16 cellular contexts compared by ENCODE assay signal in genomic region chr6:47789553-47789952, GRCh38. TPM values are rescaled to one million over a fixed set of nuclear protein-coding genes. Genes with fewer than 3 reads are reported as not detected.
"Had no signal": no experiment of that assay in that cellular context is flagged by ENCODE, and none has a peak within 500 bp of the region (broad histone marks: within the 10 kb centered on the region; RNA-seq: fewer than 3 reads in every experiment).

No MANE protein-coding gene starts in this region.

- H3K36me3 ChIP-seq: right lobe of liver, suprapubic skin had no signal

- ATAC-seq: effector memory CD8-positive, alpha-beta T cell; psoas muscle; right lobe of liver had no signal

- DNase-seq: activated CD4-positive, alpha-beta T cell treated with anti-CD3 and anti-CD28 coated beads, Interleukin-2, amount 10 ng/mL, durations not matched to agents 7 days and 5 days; activated naive CD8-positive, alpha-beta T cell treated with anti-CD3 and anti-CD28 coated beads, Interleukin-2, amount 10 ng/mL, durations not matched to agents 7 days and 5 days; cerebellar nuclear complex; effector memory CD8-positive, alpha-beta T cell; erythroblast; nephron progenitor cell; psoas muscle; right lobe of liver; T-helper 2 cell had no signal

- H3K27ac Mint-ChIP-seq: activated CD4-positive, alpha-beta T cell treated with anti-CD3 and anti-CD28 coated beads, Interleukin-2, amount 10 ng/mL, durations not matched to agents 7 days and 5 days; activated naive CD8-positive, alpha-beta T cell treated with anti-CD3 and anti-CD28 coated beads, Interleukin-2, amount 10 ng/mL, durations not matched to agents 7 days and 5 days; brain; dendritic cell treated with granulocyte-macrophage colony-stimulating factor and Interleukin-4, amounts not matched to agents 40 ng/mL and 50 ng/mL, for 4 days; effector memory CD8-positive, alpha-beta T cell; nephron progenitor cell; stimulated activated naive CD8-positive, alpha-beta T cell treated with anti-CD3 and anti-CD28 coated beads, Interleukin-15, Interleukin-2, amounts not matched to agents 100 ng/mL and 50 ng/mL, for 24 hours had no signal

- H3K4me3 Mint-ChIP-seq: activated CD4-positive, alpha-beta T cell treated with anti-CD3 and anti-CD28 coated beads, Interleukin-2, amount 10 ng/mL, durations not matched to agents 7 days and 5 days; activated naive CD8-positive, alpha-beta T cell treated with anti-CD3 and anti-CD28 coated beads, Interleukin-2, amount 10 ng/mL, durations not matched to agents 7 days and 5 days; brain; dendritic cell treated with granulocyte-macrophage colony-stimulating factor and Interleukin-4, amounts not matched to agents 40 ng/mL and 50 ng/mL, for 4 days; effector memory CD8-positive, alpha-beta T cell; nephron progenitor cell; stimulated activated naive CD8-positive, alpha-beta T cell treated with anti-CD3 and anti-CD28 coated beads, Interleukin-15, Interleukin-2, amounts not matched to agents 100 ng/mL and 50 ng/mL, for 24 hours had no signal

- H3K9me3 Mint-ChIP-seq: activated CD4-positive, alpha-beta T cell treated with anti-CD3 and anti-CD28 coated beads, Interleukin-2, amount 10 ng/mL, durations not matched to agents 7 days and 5 days; activated naive CD8-positive, alpha-beta T cell treated with anti-CD3 and anti-CD28 coated beads, Interleukin-2, amount 10 ng/mL, durations not matched to agents 7 days and 5 days; brain; dendritic cell treated with granulocyte-macrophage colony-stimulating factor and Interleukin-4, amounts not matched to agents 40 ng/mL and 50 ng/mL, for 4 days; effector memory CD8-positive, alpha-beta T cell; nephron progenitor cell; stimulated activated naive CD8-positive, alpha-beta T cell treated with anti-CD3 and anti-CD28 coated beads, Interleukin-15, Interleukin-2, amounts not matched to agents 100 ng/mL and 50 ng/mL, for 24 hours had no signal

- H3K36me3 Mint-ChIP-seq: activated naive CD8-positive, alpha-beta T cell treated with anti-CD3 and anti-CD28 coated beads, Interleukin-2, amount 10 ng/mL, durations not matched to agents 7 days and 5 days; brain had no signal

- H3K27ac ChIP-seq: psoas muscle, right lobe of liver, suprapubic skin had no signal

- H3K4me1 ChIP-seq: psoas muscle had no signal

- H3K27me3 ChIP-seq: right lobe of liver had no signal

- H3K4me3 ChIP-seq: psoas muscle, right lobe of liver, smooth muscle cell, suprapubic skin had no signal

RNA-seq across cellular contexts. Expression of gene OPN5, which starts 7.7 kb away (rescaled TPM):
- total RNA-seq: activated CD4-positive, alpha-beta T cell treated with anti-CD3 and anti-CD28 coated beads, Interleukin-2, amount 10 ng/mL, durations not matched to agents 7 days and 5 days; activated naive CD8-positive, alpha-beta T cell treated with anti-CD3 and anti-CD28 coated beads, Interleukin-2, amount 10 ng/mL, durations not matched to agents 7 days and 5 days; lower leg skin; omental fat pad; right lobe of liver; smooth muscle cell; suprapubic skin had no signal
- polyA plus RNA-seq: smooth muscle cell had no signal
